In genomic region chr2:48249093-48249492, GRCh38 we compare ENCODE assay signal across 9 cellular contexts.
DNase-seq lines count a peak whose midpoint lies in the region; ATAC-seq and TF ChIP-seq lines count a peak whose summit lies in the region.
"Had no signal": no experiment of that assay in that cellular context is flagged by ENCODE, and none has a peak within 500 bp of the region (broad histone marks: within the 10 kb centered on the region; RNA-seq: fewer than 3 reads in every experiment).

No MANE protein-coding gene starts in this region.

- in situ Hi-C loops in gastrocnemius medialis (cut with MboI; ENCODE audit: low sequenced_read_pairs in 4 of 4) = no loop called here

- TF ChIP-seq CTCF in GM23338 (conservative IDR thresholded peaks at IDR 0.05; ENCODE audit: low read depth in 2 of 2) = no peak
- TF ChIP-seq CTCF in RWPE2 (IDR thresholded peaks at IDR 0.05; ENCODE audit: poor library complexity, severe bottlenecking) = no peak
- no peak for TF ChIP-seq CTCF in foreskin keratinocyte (conservative IDR thresholded peaks at IDR 0.05)
- no peak for TF ChIP-seq CTCF in gastrocnemius medialis (IDR thresholded peaks at IDR 0.05 in 4 of 5, conservative IDR thresholded peaks at IDR 0.05 in 1 of 5)

- no peaks in the 10 kb centered on the region for H3K36me3 Mint-ChIP-seq in GM23338 (ENCODE audit: low read depth)
- no peaks in the 10 kb centered on the region for H3K36me3 Mint-ChIP-seq in activated T-helper 17 cell treated with anti-CD3 and anti-CD28 coated beads, Interleukin-2, amount 50 U/mL, for 72 hours (ENCODE audit: low read depth)

- no peak for TF ChIP-seq POLR2A in gastrocnemius medialis (IDR thresholded peaks at IDR 0.05)

- no peaks in the 10 kb centered on the region for H3F3A ChIP-seq in GM23338 (replicated peaks; ENCODE audit: low read depth)

- intact Hi-C loops in gastrocnemius medialis (cut with DNase I; ENCODE audit: low total_unique reads) = loop anchor here (2.0 to 5.0 kb wide), 2 partner anchors 58 to 93 kb away; no protein-coding TSS in a partner anchor

- H3K9me3 ChIP-seq in RWPE2 (ENCODE audit: severe bottlenecking) (no peaks in the 10 kb centered on the region), gastrocnemius medialis (no peaks in the 10 kb centered on the region)

- no peaks in the 10 kb centered on the region for H3K79me2 ChIP-seq in GM23338 (replicated peaks; ENCODE audit: insufficient read depth)

- no peak for ATAC-seq in GM23338
- ATAC-seq in RWPE2 (ENCODE audit: low read depth) = no peak
- no peak for ATAC-seq in foreskin keratinocyte
- ATAC-seq in gastrocnemius medialis = peak; percentile 48 to 59
- ATAC-seq in GM21423 (IDR thresholded peaks at IDR 0.05; ENCODE audit: unreplicated experiment) = no peak
- ATAC-seq in HG03354 (IDR thresholded peaks at IDR 0.05; ENCODE audit: poor library complexity, severe bottlenecking, unreplicated experiment) = no peak
- no peak for ATAC-seq in activated T-helper 17 cell treated with anti-CD3 and anti-CD28 coated beads, Interleukin-2, amount 50 U/mL, for 72 hours (replicated peaks)

- H3K36me3 ChIP-seq in GM23338 (ENCODE audit: insufficient read depth) (no peaks in the 10 kb centered on the region), RWPE2 (ENCODE audit: low read depth) (no peaks in the 10 kb centered on the region), gastrocnemius medialis (no peaks in the 10 kb centered on the region)

- peaks cover 6% of the 10 kb centered on the region for H3K4me1 ChIP-seq in GM23338 (ENCODE audit: insufficient read depth)
- H3K4me1 ChIP-seq in RWPE2 (ENCODE audit: insufficient read depth, poor library complexity, severe bottlenecking) = peaks cover 11% of the 10 kb centered on the region
- H3K4me1 ChIP-seq in foreskin keratinocyte = peaks cover 8% of the 10 kb centered on the region
- peaks cover 34 to 38% of the 10 kb centered on the region in 2 donors for H3K4me1 ChIP-seq in gastrocnemius medialis

- no peaks in the 10 kb centered on the region for H3K9me3 Mint-ChIP-seq in GM23338
- peaks cover 3% of the 10 kb centered on the region for H3K9me3 Mint-ChIP-seq in activated T-helper 17 cell treated with anti-CD3 and anti-CD28 coated beads, Interleukin-2, amount 50 U/mL, for 72 hours

- H3K27me3 ChIP-seq in GM23338 (ENCODE audit: insufficient read depth) (no peaks in the 10 kb centered on the region), RWPE2 (ENCODE audit: insufficient read depth, poor library complexity, severe bottlenecking) (no peaks in the 10 kb centered on the region), foreskin keratinocyte (no peaks in the 10 kb centered on the region), gastrocnemius medialis (no peaks in the 10 kb centered on the region)

- no peaks in the 10 kb centered on the region for H4K20me1 ChIP-seq in GM23338 (replicated peaks; ENCODE audit: insufficient read depth)

- H3K4me1 Mint-ChIP-seq in GM23338 = peaks cover 10% of the 10 kb centered on the region
- no peaks in the 10 kb centered on the region for H3K4me1 Mint-ChIP-seq in activated T-helper 17 cell treated with anti-CD3 and anti-CD28 coated beads, Interleukin-2, amount 50 U/mL, for 72 hours

- DNase-seq in GM23338 (ENCODE audit: low spot score) (no peak), RWPE2 (ENCODE audit: low spot score) (no peak), foreskin keratinocyte (no peak), gastrocnemius medialis (no peak), amniotic stem cell (lab: John Stamatoyannopoulos, UW) (no peak)
- DNase-seq: activated naive CD4-positive, alpha-beta T cell had no signal

- H3K9me2 ChIP-seq in GM23338 (ENCODE audit: insufficient read depth) = peaks cover 6% of the 10 kb centered on the region; the same call in 1 of the 2 replicates

- H3K4me3 ChIP-seq in GM23338 (no peak overlapping the region), RWPE2 (ENCODE audit: severe bottlenecking) (no peak overlapping the region), gastrocnemius medialis (no peak overlapping the region)

- H3K27ac ChIP-seq in GM23338 (ENCODE audit: low read depth) = no peak overlapping the region
- H3K27ac ChIP-seq in RWPE2 (ENCODE audit: poor library complexity, severe bottlenecking) = peak overlapping the region; percentile 39
- peak overlapping the region; percentile 86 for H3K27ac ChIP-seq in foreskin keratinocyte
- H3K27ac ChIP-seq in gastrocnemius medialis = peak overlapping the region; percentile 53 to 82 (median 66)

- no peak overlapping the region for H3K4me3 Mint-ChIP-seq in GM23338
- H3K4me3 Mint-ChIP-seq in activated T-helper 17 cell treated with anti-CD3 and anti-CD28 coated beads, Interleukin-2, amount 50 U/mL, for 72 hours = no peak overlapping the region

- no peak overlapping the region for H2AFZ ChIP-seq in GM23338

- H3K27ac Mint-ChIP-seq in GM23338 = peak overlapping the region; percentile 56
- no peak overlapping the region for H3K27ac Mint-ChIP-seq in activated T-helper 17 cell treated with anti-CD3 and anti-CD28 coated beads, Interleukin-2, amount 50 U/mL, for 72 hours

- H3K4me2 ChIP-seq in GM23338 = 0 out of 2 replicates have a peak overlapping the region, but pooled peaks have one; percentile 13

- no peaks in the 10 kb centered on the region for H3K27me3 Mint-ChIP-seq in GM23338 (ENCODE audit: insufficient read depth, low read depth, poor library complexity)
- no peaks in the 10 kb centered on the region for H3K27me3 Mint-ChIP-seq in activated T-helper 17 cell treated with anti-CD3 and anti-CD28 coated beads, Interleukin-2, amount 50 U/mL, for 72 hours

TF ChIP-seq in GM23338, 12 proteins besides CTCF, POLR2A, EP300 and RAD21 (continues in another document):
- TF ChIP-seq CREB1 (CRISPR knock-in tag; IDR thresholded peaks at IDR 0.05; ENCODE audit: low read depth) = no peak
- no peak for TF ChIP-seq NANOG (IDR thresholded peaks at IDR 0.05; ENCODE audit: borderline replicate concordance)
- TF ChIP-seq STAT1 (IDR thresholded peaks at IDR 0.05; ENCODE audit: unreplicated experiment) = no peak
- TF ChIP-seq ZNF462 (CRISPR knock-in tag; IDR thresholded peaks at IDR 0.05) = no peak

Comparison
In these comparisons a context has a peak if more than half of its experiments do, and no peak if none do; other contexts are left out.
1. ATAC-seq: peak in gastrocnemius medialis (2 of 2); none in GM23338 (single experiment), RWPE2 (single experiment), foreskin keratinocyte (single experiment), GM21423 (single experiment), HG03354 (single experiment) and activated T-helper 17 cell treated with anti-CD3 and anti-CD28 coated beads, Interleukin-2, amount 50 U/mL, for 72 hours (single experiment).